Comparison of ENCODE assay signal across 20 cellular contexts in the genomic region with DNA sequence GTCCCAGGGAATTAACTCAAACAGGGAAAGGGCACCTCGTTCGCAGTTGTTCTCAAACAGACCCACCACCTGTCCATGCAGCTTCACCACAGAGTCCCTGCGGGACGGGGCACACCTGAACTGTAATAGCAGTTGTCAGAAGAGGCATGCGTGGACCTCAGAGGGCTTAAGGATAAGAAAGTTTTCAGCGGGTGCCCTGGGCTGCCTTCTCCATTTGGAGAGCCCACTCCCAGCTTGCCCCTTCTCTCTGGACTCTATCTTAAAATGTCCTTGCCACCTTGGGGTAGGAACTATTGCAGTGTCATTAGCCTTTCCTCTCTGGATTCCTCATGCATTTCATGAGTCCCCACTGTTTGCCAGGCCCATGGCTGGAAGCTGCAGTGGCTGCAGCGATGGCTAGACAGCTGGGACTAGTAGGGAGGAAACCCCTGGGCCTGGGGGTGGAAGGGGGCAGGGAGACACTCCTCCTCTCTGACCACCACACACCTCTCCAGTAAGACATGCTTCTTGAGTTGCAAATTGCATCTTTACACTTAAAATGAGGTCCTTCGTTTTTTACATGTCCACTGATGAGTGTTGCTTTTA.
"Had no signal": no experiment of that assay in that cellular context is flagged by ENCODE, and none has a peak within 500 bp of the region (broad histone marks: within the 10 kb centered on the region; RNA-seq: fewer than 3 reads in every experiment).

No MANE protein-coding gene starts in this region.

- H3K27ac ChIP-seq: breast epithelium, colonic mucosa, psoas muscle, right atrium auricular region, VCaP had no signal

- H3K27ac Mint-ChIP-seq: activated naive CD8-positive, alpha-beta T cell treated with anti-CD3 and anti-CD28 coated beads for 36 hours; activated T-helper 17 cell treated with anti-CD3 and anti-CD28 coated beads, Interleukin-2, amount 50 U/mL, for 72 hours; mesothelial cell of epicardium; natural killer cell had no signal

- H3K4me1 ChIP-seq: breast epithelium, colonic mucosa had no signal

- H3K4me3 ChIP-seq: breast epithelium, colonic mucosa, lung, psoas muscle, right atrium auricular region, thyroid gland had no signal

- H3K36me3 Mint-ChIP-seq: natural killer cell had no signal

- H3K9me3 ChIP-seq: breast epithelium, colonic mucosa, psoas muscle, right atrium auricular region, thyroid gland had no signal

- H3K36me3 ChIP-seq: breast epithelium, colonic mucosa had no signal

- H3K27me3 ChIP-seq: breast epithelium, colonic mucosa, right atrium auricular region, thyroid gland had no signal

- H3K9me3 Mint-ChIP-seq: activated naive CD8-positive, alpha-beta T cell treated with anti-CD3 and anti-CD28 coated beads for 36 hours; activated T-helper 17 cell treated with anti-CD3 and anti-CD28 coated beads, Interleukin-2, amount 50 U/mL, for 72 hours; mesothelial cell of epicardium; natural killer cell had no signal

- H3K27me3 Mint-ChIP-seq: activated naive CD8-positive, alpha-beta T cell treated with anti-CD3 and anti-CD28 coated beads for 36 hours; activated T-helper 17 cell treated with anti-CD3 and anti-CD28 coated beads, Interleukin-2, amount 50 U/mL, for 72 hours had no signal

- H3K4me1 Mint-ChIP-seq: activated naive CD8-positive, alpha-beta T cell treated with anti-CD3 and anti-CD28 coated beads for 36 hours; activated T-helper 17 cell treated with anti-CD3 and anti-CD28 coated beads, Interleukin-2, amount 50 U/mL, for 72 hours; natural killer cell had no signal

- H3K4me3 Mint-ChIP-seq: activated naive CD8-positive, alpha-beta T cell treated with anti-CD3 and anti-CD28 coated beads for 36 hours; activated T-helper 17 cell treated with anti-CD3 and anti-CD28 coated beads, Interleukin-2, amount 50 U/mL, for 72 hours; mesothelial cell of epicardium; natural killer cell had no signal

- DNase-seq: activated CD4-positive, alpha-beta T cell treated with anti-CD3 and anti-CD28 coated beads for 1 hour; activated CD4-positive, alpha-beta T cell treated with anti-CD3 and anti-CD28 coated beads, Interleukin-2, amount 50 U/mL, for 1 hour; activated naive CD4-positive, alpha-beta T cell treated with Interleukin-2 at 50 U/mL for 16 hours; activated naive CD8-positive, alpha-beta T cell treated with anti-CD3 and anti-CD28 coated beads for 36 hours; activated T-cell treated with anti-CD3 and anti-CD28 coated beads, Interleukin-2, amount 50 U/mL, for 1 hour; colonic mucosa; kidney; natural killer cell; psoas muscle; stimulated activated CD4-positive, alpha-beta T cell treated with anti-CD3 and anti-CD28 coated beads, Interleukin-12 subunit alpha, Interleukin-12 subunit beta, amount 100 ng/mL, for 4 hours; stimulated activated CD4-positive, alpha-beta T cell treated with anti-CD3 and anti-CD28 coated beads, Interleukin-4, amount 100 ng/mL, for 4 hours; stimulated activated naive CD8-positive, alpha-beta T cell treated with anti-CD3 and anti-CD28 coated beads, Interleukin-15, Interleukin-2, amounts not matched to agents 100 U/mL and 50 U/mL, for 24 hours; substantia nigra; thyroid gland had no signal
